In the genomic region with DNA sequence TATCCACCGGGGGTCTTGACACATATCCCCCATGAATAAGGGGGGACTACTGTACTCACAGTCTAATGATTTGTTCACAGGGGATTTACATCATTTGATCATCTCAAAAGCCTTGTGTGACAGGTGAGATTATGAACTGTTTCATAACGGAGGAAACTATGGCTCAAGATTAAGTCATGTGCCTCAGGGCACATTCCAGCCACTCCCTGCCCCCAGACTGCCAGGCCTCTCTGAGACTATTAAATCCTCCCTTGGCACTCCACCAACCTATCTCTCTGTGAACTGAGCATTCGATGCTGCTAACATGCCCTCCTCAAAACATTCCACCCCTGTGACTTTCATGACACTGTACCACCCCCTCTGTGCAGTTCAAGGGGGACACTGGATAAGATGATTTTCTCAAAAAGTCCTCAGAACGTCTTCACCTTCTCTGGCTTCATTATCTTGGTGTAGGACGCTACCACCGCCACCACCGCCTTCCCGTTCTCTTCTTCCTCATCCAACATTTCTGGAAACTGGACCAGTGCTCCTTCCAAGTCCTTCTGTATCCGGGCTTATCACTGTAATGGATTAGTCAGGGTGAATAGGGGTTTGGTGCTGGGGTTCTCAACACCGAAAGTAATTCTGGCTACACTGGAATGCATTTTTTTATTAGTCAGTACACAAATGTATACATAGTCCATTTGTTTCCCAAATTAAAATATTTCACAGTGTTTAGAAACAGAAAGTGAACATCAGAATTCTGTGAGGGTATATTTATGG, we compare ENCODE assay signal across 9 cellular contexts.
DNase-seq lines count a peak whose midpoint lies in the region; TF ChIP-seq lines count a peak whose summit lies in the region.
"Had no signal": no experiment of that assay in that cellular context is flagged by ENCODE, and none has a peak within 500 bp of the region (broad histone marks: within the 10 kb centered on the region; RNA-seq: fewer than 3 reads in every experiment).

No MANE protein-coding gene starts in this region.

- no peak overlapping the region for H3K27ac Mint-ChIP-seq in activated CD4-positive, alpha-beta T cell treated with anti-CD3 and anti-CD28 coated beads, Interleukin-2, amount 10 ng/mL, durations not matched to agents 7 days and 5 days
- H3K27ac Mint-ChIP-seq: activated naive CD8-positive, alpha-beta T cell treated with anti-CD3 and anti-CD28 coated beads, Interleukin-2, amount 10 ng/mL, durations not matched to agents 7 days and 5 days had no signal

- H3K9me3 Mint-ChIP-seq in activated CD4-positive, alpha-beta T cell treated with anti-CD3 and anti-CD28 coated beads, Interleukin-2, amount 10 ng/mL, durations not matched to agents 7 days and 5 days = no peaks in the 10 kb centered on the region
- H3K9me3 Mint-ChIP-seq: activated naive CD8-positive, alpha-beta T cell treated with anti-CD3 and anti-CD28 coated beads, Interleukin-2, amount 10 ng/mL, durations not matched to agents 7 days and 5 days had no signal

- H3K4me3 Mint-ChIP-seq in activated CD4-positive, alpha-beta T cell treated with anti-CD3 and anti-CD28 coated beads, Interleukin-2, amount 10 ng/mL, durations not matched to agents 7 days and 5 days = no peak overlapping the region
- H3K4me3 Mint-ChIP-seq: activated naive CD8-positive, alpha-beta T cell treated with anti-CD3 and anti-CD28 coated beads, Interleukin-2, amount 10 ng/mL, durations not matched to agents 7 days and 5 days had no signal

- in situ Hi-C loops in SK-MEL-5 (cut with HindIII; ENCODE audit: low pct_unique_long_range_greater_than_20kb, low sequenced_read_pairs) = no loop called here

- 72% methylated on average over 10 of the region's 10 CpGs for WGBS in smooth muscle cell (ENCODE audit: low lambda C conversion rate)

- peak; percentile 31 for DNase-seq in HFF-Myc (ENCODE audit: extremely low read depth, low read depth)
- DNase-seq in SK-MEL-5 (ENCODE audit: low read depth, low spot score) = peak; percentile 42
- DNase-seq in foreskin melanocyte = peak; percentile 35
- no peak for DNase-seq in smooth muscle cell (lab: John Stamatoyannopoulos, UW; ENCODE audit: unreplicated experiment)
- DNase-seq in stimulated activated CD4-positive, alpha-beta T cell treated with anti-CD3 and anti-CD28 coated beads, Interleukin-12 subunit alpha, Interleukin-12 subunit beta, amount 100 ng/mL, for 4 hours = no peak
- DNase-seq in central memory CD4-positive, alpha-beta T cell = no peak
- DNase-seq in NCI-H1930 (lab: John Stamatoyannopoulos, UW) = no peak
- no peak for DNase-seq in activated CD4-positive, alpha-beta T cell treated with anti-CD3 and anti-CD28 coated beads, Interleukin-2, amount 10 ng/mL, durations not matched to agents 7 days and 5 days
- DNase-seq: activated naive CD8-positive, alpha-beta T cell treated with anti-CD3 and anti-CD28 coated beads, Interleukin-2, amount 10 ng/mL, durations not matched to agents 7 days and 5 days had no signal

- no peaks in the 10 kb centered on the region for H3K4me1 Mint-ChIP-seq in activated CD4-positive, alpha-beta T cell treated with anti-CD3 and anti-CD28 coated beads, Interleukin-2, amount 10 ng/mL, durations not matched to agents 7 days and 5 days
- H3K4me1 Mint-ChIP-seq: activated naive CD8-positive, alpha-beta T cell treated with anti-CD3 and anti-CD28 coated beads, Interleukin-2, amount 10 ng/mL, durations not matched to agents 7 days and 5 days had no signal

- H3K27me3 Mint-ChIP-seq in activated CD4-positive, alpha-beta T cell treated with anti-CD3 and anti-CD28 coated beads, Interleukin-2, amount 10 ng/mL, durations not matched to agents 7 days and 5 days = no peaks in the 10 kb centered on the region
- H3K27me3 Mint-ChIP-seq: activated naive CD8-positive, alpha-beta T cell treated with anti-CD3 and anti-CD28 coated beads, Interleukin-2, amount 10 ng/mL, durations not matched to agents 7 days and 5 days had no signal

- H3K79me2 ChIP-seq in smooth muscle cell (ENCODE audit: low read depth) = no peaks in the 10 kb centered on the region

- no peaks in the 10 kb centered on the region for H4K20me1 ChIP-seq in smooth muscle cell (ENCODE audit: low read depth)

- H3K4me1 ChIP-seq in smooth muscle cell (ENCODE audit: low read depth) = no peaks in the 10 kb centered on the region

- H3K36me3 ChIP-seq in smooth muscle cell (ENCODE audit: low read depth) = no peaks in the 10 kb centered on the region

- no peak for TF ChIP-seq CTCF in HFF-Myc (IDR thresholded peaks at IDR 0.05; ENCODE audit: low read depth, low read length, missing control alignments)
- no peak for TF ChIP-seq CTCF in smooth muscle cell (IDR thresholded peaks at IDR 0.05; ENCODE audit: borderline replicate concordance, insufficient read depth, poor library complexity, severe bottlenecking)

- H3K9me3 ChIP-seq in smooth muscle cell (replicated peaks; ENCODE audit: low read depth) = no peaks in the 10 kb centered on the region

- no peaks in the 10 kb centered on the region for H3K36me3 Mint-ChIP-seq in activated CD4-positive, alpha-beta T cell treated with anti-CD3 and anti-CD28 coated beads, Interleukin-2, amount 10 ng/mL, durations not matched to agents 7 days and 5 days (ENCODE audit: low read depth)
- H3K36me3 Mint-ChIP-seq: activated naive CD8-positive, alpha-beta T cell treated with anti-CD3 and anti-CD28 coated beads, Interleukin-2, amount 10 ng/mL, durations not matched to agents 7 days and 5 days had no signal

- H3K27ac ChIP-seq in smooth muscle cell (ENCODE audit: low read depth) = no peak overlapping the region

- H3K4me3 ChIP-seq in HFF-Myc (replicated peaks; ENCODE audit: low read depth, low read length) (no peak overlapping the region), smooth muscle cell (no peak overlapping the region)

- CTCF ChIA-PET in activated CD4-positive, alpha-beta T cell treated with anti-CD3 and anti-CD28 coated beads, Interleukin-2, amount 10 ng/mL, durations not matched to agents 7 days and 5 days (lab: Charles Lee) = no interaction called here

- POLR2A ChIA-PET in activated CD4-positive, alpha-beta T cell treated with anti-CD3 and anti-CD28 coated beads, Interleukin-2, amount 10 ng/mL, durations not matched to agents 7 days and 5 days (lab: Charles Lee) = no interaction called here

- H2AFZ ChIP-seq in smooth muscle cell (ENCODE audit: low read depth) = no peak overlapping the region

- no peak overlapping the region for H3K9ac ChIP-seq in smooth muscle cell (ENCODE audit: low read depth)

- peak overlapping the region; percentile 29 for H3K4me2 ChIP-seq in smooth muscle cell

- no peaks in the 10 kb centered on the region for H3F3A ChIP-seq in smooth muscle cell (ENCODE audit: low read depth)

- H3K27me3 ChIP-seq in smooth muscle cell (ENCODE audit: low read depth) = peaks cover 17% of the 10 kb centered on the region

Comparison
In these comparisons a context has a peak if more than half of its experiments do, and no peak if none do; other contexts are left out.
1. DNase-seq: peak in HFF-Myc (single experiment), SK-MEL-5 (single experiment) and foreskin melanocyte (single experiment); none in smooth muscle cell (single experiment), stimulated activated CD4-positive, alpha-beta T cell treated with anti-CD3 and anti-CD28 coated beads, Interleukin-12 subunit alpha, Interleukin-12 subunit beta, amount 100 ng/mL, for 4 hours (single experiment), central memory CD4-positive, alpha-beta T cell (single experiment), NCI-H1930 (0 of 2) and activated CD4-positive, alpha-beta T cell treated with anti-CD3 and anti-CD28 coated beads, Interleukin-2, amount 10 ng/mL, durations not matched to agents 7 days and 5 days (single experiment).